Comparison of ENCODE assay signal across 31 cellular contexts in genomic region chr18:9890957-9891356, GRCh38. TPM values are rescaled to one million over a fixed set of nuclear protein-coding genes. Genes with fewer than 3 reads are reported as not detected.
"Had no signal": no experiment of that assay in that cellular context is flagged by ENCODE, and none has a peak within 500 bp of the region (broad histone marks: within the 10 kb centered on the region; RNA-seq: fewer than 3 reads in every experiment).

No MANE protein-coding gene starts in this region.

- H3K36me3 ChIP-seq: ascending aorta, cardiac muscle cell, WERI-Rb-1 had no signal

- ATAC-seq: activated CD4-positive, alpha-beta T cell treated with anti-CD3 and anti-CD28 coated beads for 36 hours; activated CD4-positive, CD25-positive, alpha-beta regulatory T cell treated with anti-CD3 and anti-CD28 coated beads, Interleukin-2, amount 50 U/mL, for 24 hours; activated CD8-positive, alpha-beta memory T cell treated with anti-CD3 and anti-CD28 coated beads, Interleukin-2, amount 10 ng/mL, durations not matched to agents 7 days and 5 days; activated CD8-positive, alpha-beta T cell treated with anti-CD3 and anti-CD28 coated beads, Interleukin-2, amount 10 ng/mL, durations not matched to agents 7 days and 5 days; activated naive CD8-positive, alpha-beta T cell treated with anti-CD3 and anti-CD28 coated beads, Interleukin-2, amount 50 U/mL, for 24 hours; WTC11 had no signal

- H3K4me3 ChIP-seq: ascending aorta, cardiac muscle cell had no signal

- DNase-seq: activated CD4-positive, alpha-beta memory T cell treated with anti-CD3 and anti-CD28 coated beads, Interleukin-2, amount 10 ng/mL, durations not matched to agents 7 days and 5 days; activated CD4-positive, alpha-beta T cell treated with anti-CD3 and anti-CD28 coated beads for 1 hour; activated CD4-positive, alpha-beta T cell treated with anti-CD3 and anti-CD28 coated beads for 36 hours; activated CD4-positive, alpha-beta T cell treated with anti-CD3 and anti-CD28 coated beads for 48 hours; activated CD4-positive, alpha-beta T cell treated with anti-CD3 and anti-CD28 coated beads, Interleukin-2, amount 10 ng/mL, durations not matched to agents 7 days and 5 days; activated CD4-positive, alpha-beta T cell treated with anti-CD3 and anti-CD28 coated beads, Interleukin-2, amount 50 U/mL, for 48 hours; activated CD4-positive, CD25-positive, alpha-beta regulatory T cell; activated CD8-positive, alpha-beta memory T cell treated with anti-CD3 and anti-CD28 coated beads for 24 hours; activated CD8-positive, alpha-beta memory T cell treated with anti-CD3 and anti-CD28 coated beads, Interleukin-2, amount 10 ng/mL, durations not matched to agents 7 days and 5 days; activated CD8-positive, alpha-beta memory T cell treated with anti-CD3 and anti-CD28 coated beads, Interleukin-2, amount 50 U/mL, for 48 hours; activated CD8-positive, alpha-beta T cell treated with anti-CD3 and anti-CD28 coated beads, Interleukin-2, amount 10 ng/mL, durations not matched to agents 7 days and 5 days; activated effector memory CD4-positive, alpha-beta T cell treated with Interleukin-2 at 50 U/mL for 16 hours; activated gamma-delta T cell; activated naive CD4-positive, alpha-beta T cell treated with anti-CD3 and anti-CD28 coated beads, Interleukin-2, amount 10 ng/mL, durations not matched to agents 7 days and 5 days; activated naive CD4-positive, alpha-beta T cell treated with Interleukin-2 at 50 U/mL for 16 hours; activated naive CD8-positive, alpha-beta T cell treated with anti-CD3 and anti-CD28 coated beads, Interleukin-2, amount 10 ng/mL, durations not matched to agents 7 days and 5 days; activated naive CD8-positive, alpha-beta T cell treated with anti-CD3 and anti-CD28 coated beads, Interleukin-2, amount 50 U/mL, for 24 hours; activated T-cell treated with anti-CD3 and anti-CD28 coated beads, Interleukin-2, amount 50 U/mL, for 24 hours; activated T-cell treated with anti-CD3 and anti-CD28 coated beads, Interleukin-2, amount 50 U/mL, for 48 hours; amygdala; anterior cingulate cortex; caudate nucleus; cerebellar nuclear complex; T-helper 2 cell; T-helper 9 cell; WERI-Rb-1 had no signal

- H3K27me3 ChIP-seq: ascending aorta, cardiac muscle cell had no signal

- H3K27ac ChIP-seq: ascending aorta, cardiac muscle cell, WERI-Rb-1 had no signal

- H3K9me3 ChIP-seq: ascending aorta had no signal

- H3K4me1 ChIP-seq: ascending aorta had no signal

- FAIRE-seq: bronchial epithelial cell had no signal

RNA-seq across cellular contexts. Expression of gene TXNDC2, which starts 5.2 kb away (rescaled TPM):
- total RNA-seq: activated CD4-positive, alpha-beta T cell treated with anti-CD3 and anti-CD28 coated beads for 36 hours; activated CD4-positive, alpha-beta T cell treated with anti-CD3 and anti-CD28 coated beads, Interleukin-2, amount 10 ng/mL, durations not matched to agents 7 days and 5 days; activated CD8-positive, alpha-beta memory T cell treated with anti-CD3 and anti-CD28 coated beads, Interleukin-2, amount 10 ng/mL, durations not matched to agents 7 days and 5 days; activated CD8-positive, alpha-beta T cell treated with anti-CD3 and anti-CD28 coated beads, Interleukin-2, amount 10 ng/mL, durations not matched to agents 7 days and 5 days; activated naive CD8-positive, alpha-beta T cell treated with anti-CD3 and anti-CD28 coated beads, Interleukin-2, amount 10 ng/mL, durations not matched to agents 7 days and 5 days; ascending aorta; cardiac muscle cell had no signal
- polyA plus RNA-seq: cardiac muscle cell had no signal
